Comparison of ENCODE assay signal across 36 cellular contexts in the genomic region with DNA sequence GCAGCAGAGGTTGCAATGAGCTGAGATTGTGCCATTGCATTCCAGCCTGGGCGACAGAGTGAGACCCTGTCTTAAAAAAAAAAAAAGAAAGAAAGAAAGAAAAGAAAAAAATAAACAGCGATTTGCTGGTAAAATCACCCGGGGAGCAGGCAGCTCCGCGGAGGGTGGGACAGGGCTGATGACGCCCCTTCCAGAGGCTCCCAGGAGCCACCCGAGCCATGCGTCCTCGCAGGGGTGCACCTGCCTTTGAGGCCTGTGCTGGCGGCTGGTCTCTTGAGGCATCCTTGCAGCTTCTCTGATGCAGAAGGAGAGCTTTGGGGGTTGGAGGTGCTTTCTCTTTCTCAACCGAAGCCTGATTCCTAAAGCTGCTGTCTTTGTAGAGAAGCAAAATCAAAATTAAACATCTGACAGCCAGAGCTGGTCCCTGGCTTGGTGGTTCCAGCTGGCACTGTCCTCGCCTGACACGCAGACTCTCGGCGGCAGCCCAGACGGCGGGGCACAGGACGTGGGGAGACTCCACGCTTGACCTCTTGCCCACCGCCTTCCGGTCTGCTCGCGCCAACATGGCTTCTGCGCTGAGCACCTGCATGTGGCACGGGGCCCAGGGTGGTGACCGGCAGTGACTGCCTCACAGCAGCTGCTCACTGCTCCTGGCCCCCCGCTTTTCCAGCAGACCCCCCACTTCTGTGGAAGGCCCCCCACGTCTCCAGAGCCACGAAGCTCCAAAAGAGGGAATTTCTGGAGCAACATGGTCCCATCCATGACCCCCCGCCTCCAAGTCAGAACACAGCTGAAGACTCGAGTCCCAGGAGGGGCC. TPM values are rescaled to one million over a fixed set of nuclear protein-coding genes. Genes with fewer than 3 reads are reported as not detected.
"Had no signal": no experiment of that assay in that cellular context is flagged by ENCODE, and none has a peak within 500 bp of the region (broad histone marks: within the 10 kb centered on the region; RNA-seq: fewer than 3 reads in every experiment).

No MANE protein-coding gene starts in this region.

- H3K4me1 Mint-ChIP-seq: activated CD4-positive, alpha-beta T cell treated with anti-CD3 and anti-CD28 coated beads, Interleukin-2, amount 10 ng/mL, durations not matched to agents 7 days and 5 days had no signal

- H3K4me1 ChIP-seq: right lobe of liver, vagina had no signal

- DNase-seq: activated CD4-positive, alpha-beta memory T cell treated with anti-CD3 and anti-CD28 coated beads, Interleukin-2, amount 10 ng/mL, durations not matched to agents 7 days and 5 days; activated CD4-positive, alpha-beta T cell treated with anti-CD3 and anti-CD28 coated beads, Interleukin-2, amount 10 ng/mL, durations not matched to agents 7 days and 5 days; activated CD4-positive, CD25-positive, alpha-beta regulatory T cell treated with anti-CD3 and anti-CD28 coated beads, Interleukin-2, amount 50 U/mL, for 72 hours; activated gamma-delta T cell treated with Interleukin-2 at 50 U/mL for 16 hours; activated naive CD4-positive, alpha-beta T cell treated with anti-CD3 and anti-CD28 coated beads, Interleukin-2, amount 50 U/mL, for 16 hours; activated T-cell treated with anti-CD3 and anti-CD28 coated beads, Interleukin-2, amount 50 U/mL, for 4 hours; amniotic stem cell; brain microvascular endothelial cell; cortex of kidney; effector memory CD8-positive, alpha-beta T cell; erythroblast; head of caudate nucleus; hypothalamus; immature natural killer cell; mesendoderm; natural killer cell; stimulated activated CD4-positive, alpha-beta T cell treated with anti-CD3 and anti-CD28 coated beads, Interleukin-2, amount 100 ng/mL, for 48 hours; stimulated activated naive CD8-positive, alpha-beta T cell treated with anti-CD3 and anti-CD28 coated beads, Interleukin-15, Interleukin-2, amounts not matched to agents 100 U/mL and 50 U/mL, for 24 hours; T-helper 2 cell; trophoblast cell had no signal

- H3K4me3 ChIP-seq: lung, right lobe of liver, thoracic aorta, vagina had no signal

- H3K9me3 Mint-ChIP-seq: activated CD4-positive, alpha-beta memory T cell treated with anti-CD3 and anti-CD28 coated beads, Interleukin-2, amount 10 ng/mL, durations not matched to agents 7 days and 5 days; activated CD4-positive, alpha-beta T cell treated with anti-CD3 and anti-CD28 coated beads, Interleukin-2, amount 10 ng/mL, durations not matched to agents 7 days and 5 days; activated T-cell treated with anti-CD3 and anti-CD28 coated beads, Interleukin-2, amount 50 U/mL, for 4 hours; activated T-helper 17 cell treated with anti-CD3 and anti-CD28 coated beads, Interleukin-2, amount 50 U/mL, for 72 hours; effector memory CD8-positive, alpha-beta T cell; immature natural killer cell; natural killer cell had no signal

- H3K36me3 ChIP-seq: brain microvascular endothelial cell, right lobe of liver, thoracic aorta, vagina had no signal

- H3K9me3 ChIP-seq: right lobe of liver, thoracic aorta, vagina had no signal

- FAIRE-seq: astrocyte had no signal

- H3K4me3 Mint-ChIP-seq: activated CD4-positive, alpha-beta memory T cell treated with anti-CD3 and anti-CD28 coated beads, Interleukin-2, amount 10 ng/mL, durations not matched to agents 7 days and 5 days; activated CD4-positive, alpha-beta T cell treated with anti-CD3 and anti-CD28 coated beads, Interleukin-2, amount 10 ng/mL, durations not matched to agents 7 days and 5 days; activated T-cell treated with anti-CD3 and anti-CD28 coated beads, Interleukin-2, amount 50 U/mL, for 4 hours; activated T-helper 17 cell treated with anti-CD3 and anti-CD28 coated beads, Interleukin-2, amount 50 U/mL, for 72 hours; effector memory CD8-positive, alpha-beta T cell; immature natural killer cell; natural killer cell had no signal

- H3K36me3 Mint-ChIP-seq: immature natural killer cell, natural killer cell had no signal

- ATAC-seq: activated T-cell treated with anti-CD3 and anti-CD28 coated beads, Interleukin-2, amount 50 U/mL, for 4 hours; activated T-helper 17 cell treated with anti-CD3 and anti-CD28 coated beads, Interleukin-2, amount 50 U/mL, for 72 hours; effector memory CD8-positive, alpha-beta T cell; left lobe of liver; natural killer cell; right lobe of liver; stimulated activated naive CD8-positive, alpha-beta T cell treated with anti-CD3 and anti-CD28 coated beads, Interleukin-15, Interleukin-2, amounts not matched to agents 100 U/mL and 50 U/mL, for 24 hours had no signal

- H3K27ac Mint-ChIP-seq: activated CD4-positive, alpha-beta memory T cell treated with anti-CD3 and anti-CD28 coated beads, Interleukin-2, amount 10 ng/mL, durations not matched to agents 7 days and 5 days; activated CD4-positive, alpha-beta T cell treated with anti-CD3 and anti-CD28 coated beads, Interleukin-2, amount 10 ng/mL, durations not matched to agents 7 days and 5 days; activated T-helper 17 cell treated with anti-CD3 and anti-CD28 coated beads, Interleukin-2, amount 50 U/mL, for 72 hours; effector memory CD8-positive, alpha-beta T cell; immature natural killer cell; natural killer cell; progenitor cell of endocrine pancreas had no signal

- H3K27ac ChIP-seq: brain microvascular endothelial cell, right lobe of liver, thoracic aorta, vagina had no signal

RNA-seq across cellular contexts. Expression of a gene that starts 6.6 kb away (rescaled TPM):
- total RNA-seq: activated CD4-positive, alpha-beta memory T cell treated with anti-CD3 and anti-CD28 coated beads, Interleukin-2, amount 10 ng/mL, durations not matched to agents 7 days and 5 days; activated CD4-positive, alpha-beta T cell treated with anti-CD3 and anti-CD28 coated beads, Interleukin-2, amount 10 ng/mL, durations not matched to agents 7 days and 5 days; activated T-cell treated with anti-CD3 and anti-CD28 coated beads, Interleukin-2, amount 50 U/mL, for 4 hours; astrocyte; cerebellum; fibroblast of lung; fibroblast of villous mesenchyme; kidney epithelial cell; left lobe of liver; mononuclear cell; osteocyte; right lobe of liver; subcutaneous adipose tissue; vagina had no signal
- polyA plus RNA-seq: fibroblast of lung, immature natural killer cell, lung had no signal

RNA-seq across cellular contexts. Expression of a gene that starts 19.1 kb away (rescaled TPM):
- total RNA-seq: activated CD4-positive, alpha-beta memory T cell treated with anti-CD3 and anti-CD28 coated beads, Interleukin-2, amount 10 ng/mL, durations not matched to agents 7 days and 5 days; astrocyte; cardiac septum; cerebellum; fibroblast of villous mesenchyme; kidney epithelial cell; left lobe of liver; lung; mononuclear cell; natural killer cell; osteocyte; progenitor cell of endocrine pancreas; right lobe of liver; subcutaneous adipose tissue; thoracic aorta; vagina had no signal
- polyA plus RNA-seq: immature natural killer cell had no signal

RNA-seq across cellular contexts. Expression of a gene that starts 44.6 kb away (rescaled TPM):
- total RNA-seq: kidney epithelial cell, progenitor cell of endocrine pancreas had no signal
